In the genomic region with DNA sequence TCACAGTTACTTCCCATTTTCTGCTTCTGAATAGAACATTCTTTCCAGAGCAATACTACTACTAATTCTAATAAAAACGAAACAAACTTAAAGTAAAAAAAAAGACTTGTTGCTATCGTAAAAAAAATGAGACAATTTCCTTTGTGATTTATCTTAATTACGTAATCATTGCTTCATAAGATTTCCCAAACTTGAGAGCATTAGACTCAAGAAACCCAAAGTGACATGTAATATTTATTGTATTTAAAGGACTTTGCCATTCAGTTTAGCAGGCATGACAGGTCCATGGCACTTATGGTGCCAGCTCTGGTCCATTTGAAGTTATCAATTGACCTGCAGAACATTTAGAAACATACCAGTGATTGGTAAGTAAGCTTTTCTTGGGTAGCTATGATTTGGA, we compare ENCODE assay signal across 21 cellular contexts.
"Had no signal": no experiment of that assay in that cellular context is flagged by ENCODE, and none has a peak within 500 bp of the region (broad histone marks: within the 10 kb centered on the region; RNA-seq: fewer than 3 reads in every experiment).

No MANE protein-coding gene starts in this region.

- H3K9me3 ChIP-seq: esophagus squamous epithelium, gastroesophageal sphincter, left ventricle myocardium inferior, prostate gland, spleen, testis, vagina had no signal

- H3K4me3 ChIP-seq: coronary artery, esophagus squamous epithelium, gastroesophageal sphincter, left ventricle myocardium inferior, prostate gland, spleen, testis, vagina had no signal

- H3K27ac ChIP-seq: coronary artery, esophagus squamous epithelium, gastroesophageal sphincter, left ventricle myocardium inferior, prostate gland, testis, vagina had no signal

- H3K27me3 ChIP-seq: esophagus squamous epithelium, spleen, testis, vagina had no signal

- H3K36me3 ChIP-seq: esophagus squamous epithelium, gastroesophageal sphincter, left ventricle myocardium inferior, prostate gland, spleen, vagina had no signal

- H3K4me1 ChIP-seq: esophagus squamous epithelium, gastroesophageal sphincter, left ventricle myocardium inferior, prostate gland, vagina had no signal

- ATAC-seq: activated CD4-positive, alpha-beta T cell treated with anti-CD3 and anti-CD28 coated beads for 36 hours; gastroesophageal sphincter; natural killer cell; WTC11 had no signal

- DNase-seq: activated CD4-positive, alpha-beta T cell treated with anti-CD3 and anti-CD28 coated beads for 36 hours; activated CD4-positive, alpha-beta T cell treated with anti-CD3 and anti-CD28 coated beads, Interleukin-2, amount 50 U/mL, for 48 hours; activated effector memory CD4-positive, alpha-beta T cell treated with Interleukin-2 at 50 U/mL for 16 hours; activated naive CD4-positive, alpha-beta T cell treated with anti-CD3 and anti-CD28 coated beads, Interleukin-2, amount 10 ng/mL, durations not matched to agents 7 days and 5 days; activated T-cell treated with anti-CD3 and anti-CD28 coated beads, Interleukin-2, amount 50 U/mL, for 48 hours; cerebellar nuclear complex; esophagus squamous epithelium; head of caudate nucleus; hypothalamus; left ventricle myocardium inferior; midbrain; natural killer cell; spleen; stimulated activated CD4-positive, alpha-beta T cell treated with anti-CD3 and anti-CD28 coated beads, Interleukin-4, amount 100 ng/mL, for 1 hour; stimulated activated naive CD4-positive, alpha-beta T cell; testis had no signal
